Comparison of ENCODE assay signal across 2 cellular contexts in genomic region chr14:67359319-67359774, GRCh38.
A peak's percentile ranks its signal among the peaks of the same experiment; 100 is the strongest.
TF ChIP-seq lines count a peak whose summit lies in the region.

No MANE protein-coding gene starts in this region.

TF ChIP-seq in Ishikawa, 13 proteins besides CTCF, POLR2A, EP300 and RAD21:
- TF ChIP-seq YY1 (IDR thresholded peaks at IDR 0.05; ENCODE audit: low read depth) (no peak), TAF1 (IDR thresholded peaks at IDR 0.05; ENCODE audit: low read depth) (0 out of 2 replicates have a peak, but pooled peaks have one; percentile 6)

TF ChIP-seq in K562, 482 proteins besides CTCF, POLR2A, EP300 and RAD21:
- TF ChIP-seq NONO (IDR thresholded peaks at IDR 0.05; ENCODE audit: low read depth in 2 of 2, low read length in 1 of 2) (0 out of 4 replicates have a peak, but pooled peaks of 1 of the 2 experiments have one; percentile 30), ASH1L (IDR thresholded peaks at IDR 0.05; ENCODE audit: borderline replicate concordance, low read depth, partially characterized antibody) (no peak), ZNF212 (CRISPR knock-in tag; IDR thresholded peaks at IDR 0.05) (no peak), NCOA6 (IDR thresholded peaks at IDR 0.05) (no peak), ZNF395 (CRISPR knock-in tag; IDR thresholded peaks at IDR 0.05) (no peak), ZNF408 (CRISPR knock-in tag; IDR thresholded peaks at IDR 0.05; ENCODE audit: low read depth) (no peak), HOXB6 (CRISPR knock-in tag; IDR thresholded peaks at IDR 0.05; ENCODE audit: borderline replicate concordance) (no peak), BCL6 (CRISPR knock-in tag; IDR thresholded peaks at IDR 0.05) (no peak), CBX8 (IDR thresholded peaks at IDR 0.05; ENCODE audit: borderline replicate concordance, extremely low read depth, low read depth, low read length, poor library complexity, severe bottlenecking) (no peak), CBX5 (IDR thresholded peaks at IDR 0.05; ENCODE audit: borderline replicate concordance, low read depth) (no peak), HDAC1 (IDR thresholded peaks at IDR 0.05) (peak in 1 of 2 experiments; percentile 89; a peak in 2 of 4 replicates), POLR2B (IDR thresholded peaks at IDR 0.05; ENCODE audit: low read depth, partially characterized antibody) (peak; percentile 24), VEZF1 (CRISPR knock-in tag; IDR thresholded peaks at IDR 0.05) (no peak)
- TF ChIP-seq, protein P1, sequence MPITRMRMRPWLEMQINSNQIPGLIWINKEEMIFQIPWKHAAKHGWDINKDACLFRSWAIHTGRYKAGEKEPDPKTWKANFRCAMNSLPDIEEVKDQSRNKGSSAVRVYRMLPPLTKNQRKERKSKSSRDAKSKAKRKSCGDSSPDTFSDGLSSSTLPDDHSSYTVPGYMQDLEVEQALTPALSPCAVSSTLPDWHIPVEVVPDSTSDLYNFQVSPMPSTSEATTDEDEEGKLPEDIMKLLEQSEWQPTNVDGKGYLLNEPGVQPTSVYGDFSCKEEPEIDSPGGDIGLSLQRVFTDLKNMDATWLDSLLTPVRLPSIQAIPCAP (CRISPR knock-in tag; IDR thresholded peaks at IDR 0.05; ENCODE audit: borderline replicate concordance) = no peak
- TF ChIP-seq, protein P2, sequence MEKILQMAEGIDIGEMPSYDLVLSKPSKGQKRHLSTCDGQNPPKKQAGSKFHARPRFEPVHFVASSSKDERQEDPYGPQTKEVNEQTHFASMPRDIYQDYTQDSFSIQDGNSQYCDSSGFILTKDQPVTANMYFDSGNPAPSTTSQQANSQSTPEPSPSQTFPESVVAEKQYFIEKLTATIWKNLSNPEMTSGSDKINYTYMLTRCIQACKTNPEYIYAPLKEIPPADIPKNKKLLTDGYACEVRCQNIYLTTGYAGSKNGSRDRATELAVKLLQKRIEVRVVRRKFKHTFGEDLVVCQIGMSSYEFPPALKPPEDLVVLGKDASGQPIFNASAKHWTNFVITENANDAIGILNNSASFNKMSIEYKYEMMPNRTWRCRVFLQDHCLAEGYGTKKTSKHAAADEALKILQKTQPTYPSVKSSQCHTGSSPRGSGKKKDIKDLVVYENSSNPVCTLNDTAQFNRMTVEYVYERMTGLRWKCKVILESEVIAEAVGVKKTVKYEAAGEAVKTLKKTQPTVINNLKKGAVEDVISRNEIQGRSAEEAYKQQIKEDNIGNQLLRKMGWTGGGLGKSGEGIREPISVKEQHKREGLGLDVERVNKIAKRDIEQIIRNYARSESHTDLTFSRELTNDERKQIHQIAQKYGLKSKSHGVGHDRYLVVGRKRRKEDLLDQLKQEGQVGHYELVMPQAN (IDR thresholded peaks at IDR 0.05; ENCODE audit: borderline replicate concordance) = peak; percentile 92
